ENCODE assay signal across 19 cellular contexts in genomic region chr2:88283886-88284511, GRCh38.
DNase-seq lines count a peak whose midpoint lies in the region; ATAC-seq, FAIRE-seq and TF ChIP-seq lines count a peak whose summit lies in the region.
"Had no signal": no experiment of that assay in that cellular context is flagged by ENCODE, and none has a peak within 500 bp of the region (broad histone marks: within the 10 kb centered on the region; RNA-seq: fewer than 3 reads in every experiment).

No MANE protein-coding gene starts in this region.

- H3K36me3 ChIP-seq in mammary epithelial cell (ENCODE audit: insufficient read depth, low read length) (no peaks in the 10 kb centered on the region), H1 (ENCODE audit: control insufficient read depth in 2 of 4, insufficient read depth in 4 of 4, low read length in 3 of 4) (no peaks in the 10 kb centered on the region), osteoblast (ENCODE audit: insufficient read depth, low read length) (no peaks in the 10 kb centered on the region), testis (ENCODE audit: low read depth, missing control alignments) (no peaks in the 10 kb centered on the region)

- H3K27me3 ChIP-seq in mammary epithelial cell (ENCODE audit: insufficient read depth, low read length) (peaks cover 2% of the 10 kb centered on the region), H1 (replicated peaks in 1 of 4; ENCODE audit: control insufficient read depth in 3 of 4, extremely low read depth in 1 of 4, insufficient read depth in 3 of 4, low read length in 3 of 4) (no peaks in the 10 kb centered on the region), osteoblast (ENCODE audit: insufficient read depth, low read length) (no peaks in the 10 kb centered on the region), testis (no peaks in the 10 kb centered on the region)

- CTCF ChIA-PET in mammary epithelial cell (lab: Charles Lee; ENCODE audit: low non-redundant PET) (no interaction called here), MCF 10A (lab: Yijun Ruan, JAX) (interaction anchor here (0.6 kb wide), 1 partner anchor 91 kb away, joined by 3 read pairs; no protein-coding TSS in a partner anchor), H1 (lab: Charles Lee; ENCODE audit: partially characterized antibody) (interaction anchor here (0.8 to 1.0 kb wide), 2 partner anchors 42 to 68 kb away, joined by 3 to 4 read pairs; no protein-coding TSS in a partner anchor)

- no peak for FAIRE-seq in H1 (lab: Jason Lieb, UNC)
- FAIRE-seq: A549, H54, HepG2 had no signal

- TF ChIP-seq RAD21 in H1 (IDR thresholded peaks at IDR 0.05 in 1 of 2, conservative IDR thresholded peaks at IDR 0.05 in 1 of 2; ENCODE audit: low read depth in 2 of 2, low read length in 2 of 2): no peak

- H3K4me1 ChIP-seq in mammary epithelial cell (ENCODE audit: insufficient read depth, low read length): no peaks in the 10 kb centered on the region
- H3K4me1 ChIP-seq in H1 (replicated peaks in 1 of 4; ENCODE audit: control insufficient read depth in 3 of 4, insufficient read depth in 4 of 4, low read length in 3 of 4): no peaks in the 10 kb centered on the region
- H3K4me1 ChIP-seq in osteoblast (ENCODE audit: insufficient read depth, low read length): no peaks in the 10 kb centered on the region
- no peaks in the 10 kb centered on the region for H3K4me1 ChIP-seq in testis
- H3K4me1 ChIP-seq: A549 had no signal

- no peak overlapping the region for H3K4ac ChIP-seq in H1 (replicated peaks; ENCODE audit: insufficient read length, low read depth, low read length)

- H2BK20ac ChIP-seq in H1 (ENCODE audit: low read length): 0 out of 2 replicates have a peak overlapping the region, but pooled peaks have one; percentile 61

- H2AK5ac ChIP-seq in H1 (ENCODE audit: low read depth, low read length): no peak overlapping the region

- no peak overlapping the region for H3K4me3 Mint-ChIP-seq in MCF 10A (ENCODE audit: unreplicated experiment)
- H3K4me3 Mint-ChIP-seq: CD4-positive, alpha-beta memory T cell; IgD-negative memory B cell had no signal

- BruUV-seq in mammary epithelial cell (replicated peaks; lab: Mats Ljungman, UMichigan) (no TSS peak), MCF 10A (replicated peaks; lab: Mats Ljungman, UMichigan) (no TSS peak)

- H2AFZ ChIP-seq in mammary epithelial cell (ENCODE audit: low read depth, low read length) (peak overlapping the region; percentile 18), H1 (ENCODE audit: low read length) (no peak overlapping the region), osteoblast (ENCODE audit: low read length) (no peak overlapping the region)

- POLR2A ChIA-PET in MCF 10A (lab: Yijun Ruan, JAX): no interaction called here
- POLR2A ChIA-PET in H1 (lab: Charles Lee; ENCODE audit: partially characterized antibody): no interaction called here

- no peaks in the 10 kb centered on the region for H3K9me3 Mint-ChIP-seq in MCF 10A (ENCODE audit: unreplicated experiment)
- H3K9me3 Mint-ChIP-seq: CD4-positive, alpha-beta memory T cell; IgD-negative memory B cell had no signal

- no peak for DNase-seq in mammary epithelial cell
- no peak for DNase-seq in MCF 10A (ENCODE audit: unreplicated experiment)
- DNase-seq in H1 (ENCODE audit: low read depth in 1 of 2, low spot score in 2 of 2): peak in 1 of 2 experiments; percentile 47
- peak; percentile 38 for DNase-seq in osteoblast (ENCODE audit: insufficient read length, low spot score, missing footprints)
- no peak for DNase-seq in testis
- no peak for DNase-seq in OCI-M1 (lab: John Stamatoyannopoulos, UW)
- no peak for DNase-seq in medulla oblongata (ENCODE audit: extremely low spot score)
- DNase-seq: AML-193; CD4-positive, alpha-beta memory T cell; DMS153; DMS79; GF-D8 had no signal

- H3K79me1 ChIP-seq in H1 (ENCODE audit: low read depth, low read length): no peaks in the 10 kb centered on the region

- no peak for TF ChIP-seq POLR2A in H1 (IDR thresholded peaks at IDR 0.05; ENCODE audit: control extremely low read depth in 1 of 2, low read depth in 2 of 2, low read length in 2 of 2)
- TF ChIP-seq POLR2A in testis (IDR thresholded peaks at IDR 0.05): no peak

- no peak overlapping the region for H4K91ac ChIP-seq in H1 (replicated peaks; ENCODE audit: insufficient read length, low read length)

- H3K4me2 ChIP-seq in mammary epithelial cell (ENCODE audit: insufficient read depth, low read depth, low read length): no peak overlapping the region
- H3K4me2 ChIP-seq in H1 (ENCODE audit: insufficient read depth in 1 of 2, low read depth in 2 of 2, low read length in 2 of 2): no peak overlapping the region
- H3K4me2 ChIP-seq in osteoblast (ENCODE audit: insufficient read depth, low read length): no peak overlapping the region
- H3K4me2 ChIP-seq: A549 had no signal

- no peak overlapping the region for H3K27ac Mint-ChIP-seq in MCF 10A (ENCODE audit: low read depth, unreplicated experiment)
- H3K27ac Mint-ChIP-seq: CD4-positive, alpha-beta memory T cell; IgD-negative memory B cell had no signal

- intact Hi-C loops in mammary epithelial cell (cut with micrococcal nuclease) (no loop called here), MCF 10A (cut with micrococcal nuclease) (no loop called here), testis (cut with DNase I; ENCODE audit: low total_unique reads) (no loop called here)

- no peaks in the 10 kb centered on the region for H3K27me3 Mint-ChIP-seq in MCF 10A (ENCODE audit: insufficient read depth, unreplicated experiment)

- WGBS in mammary epithelial cell (ENCODE audit: low coverage, missing lambda C conversion rate): 36% methylated on average over 6 of the region's 42 CpGs
- 91% methylated on average over 37 of the region's 42 CpGs; no CpG with 5 or more reads in 1 of the 2 experiments for WGBS in H1 (ENCODE audit: extremely low coverage in 1 of 2, insufficient coverage in 1 of 2, insufficient read length in 1 of 2, insufficient replicate concordance in 2 of 2, low coverage in 1 of 2, low lambda C conversion rate in 2 of 2, missing lambda C conversion rate in 1 of 2), 2 experiments
- WGBS in testis, 2 donors: 18 to 44% methylated on average over 3 to 42 of the region's 42 CpGs

- H3K79me2 ChIP-seq in mammary epithelial cell (ENCODE audit: insufficient read depth, low read length) (no peaks in the 10 kb centered on the region), H1 (ENCODE audit: control insufficient read depth in 1 of 2, insufficient read depth in 2 of 2, low read length in 2 of 2) (no peaks in the 10 kb centered on the region), osteoblast (ENCODE audit: insufficient read depth, low read length) (no peaks in the 10 kb centered on the region)

- H4K8ac ChIP-seq in H1 (ENCODE audit: extremely low read depth, insufficient read depth, low read length): no peak overlapping the region; the same call in 1 of the 2 replicates

- no peak overlapping the region for H2BK120ac ChIP-seq in H1 (replicated peaks; ENCODE audit: low read depth, low read length)

- H3K9ac ChIP-seq in mammary epithelial cell (ENCODE audit: insufficient read depth, low read length) (no peak overlapping the region), H1 (replicated peaks in 1 of 4; ENCODE audit: extremely low read depth in 1 of 4, low read depth in 3 of 4, low read length in 3 of 4) (no peak overlapping the region)

- H3K23ac ChIP-seq in H1 (ENCODE audit: insufficient read length): no peak overlapping the region

- peaks cover 6% of the 10 kb centered on the region for H3K36me3 Mint-ChIP-seq in MCF 10A (ENCODE audit: insufficient read depth, unreplicated experiment)
- H3K36me3 Mint-ChIP-seq: CD4-positive, alpha-beta memory T cell; IgD-negative memory B cell had no signal

- ATAC-seq in HG02588 (IDR thresholded peaks at IDR 0.05; ENCODE audit: unreplicated experiment): no peak
- ATAC-seq: A549, HepG2 had no signal

- H3K23me2 ChIP-seq in H1 (ENCODE audit: low read depth, low read length): no peaks in the 10 kb centered on the region; the same call in 1 of the 2 replicates

- H2BK12ac ChIP-seq in H1 (ENCODE audit: low read depth, low read length): no peak overlapping the region

- H3K56ac ChIP-seq in H1 (replicated peaks; ENCODE audit: insufficient read length, low read depth, low read length): no peak overlapping the region

- no peak overlapping the region for H3K18ac ChIP-seq in H1 (ENCODE audit: extremely low read depth, low read length)

- no peaks in the 10 kb centered on the region for H3K4me1 Mint-ChIP-seq in MCF 10A (ENCODE audit: insufficient read depth, unreplicated experiment)
- H3K4me1 Mint-ChIP-seq: CD4-positive, alpha-beta memory T cell had no signal

- H2BK15ac ChIP-seq in H1 (ENCODE audit: low read length): no peak overlapping the region

- H3K27ac ChIP-seq in mammary epithelial cell (ENCODE audit: insufficient read depth, low read depth, low read length) (no peak overlapping the region), H1 (ENCODE audit: low read depth, low read length) (no peak overlapping the region), osteoblast (ENCODE audit: low read depth, low read length) (no peak overlapping the region), testis (no peak overlapping the region)
- H3K27ac ChIP-seq: 22Rv1, A549, C4-2B had no signal

- dilution Hi-C loops in mammary epithelial cell (cut with HindIII; ENCODE audit: low sequenced_read_pairs): no loop called here

- no peak overlapping the region for H3K14ac ChIP-seq in H1 (ENCODE audit: insufficient read length)

- TF ChIP-seq EP300 in H1 (IDR thresholded peaks at IDR 0.05; ENCODE audit: borderline replicate concordance in 1 of 2, low read depth in 2 of 2, low read length in 2 of 2): no peak

- H3K4me3 ChIP-seq in mammary epithelial cell (replicated peaks in 1 of 3; ENCODE audit: insufficient read depth in 1 of 3, low read depth in 2 of 3, low read length in 3 of 3) (no peak overlapping the region), H1 (ENCODE audit: extremely low read depth in 1 of 4, insufficient read depth in 2 of 4, low read depth in 3 of 4, low read length in 4 of 4) (no peak overlapping the region), osteoblast (ENCODE audit: insufficient read depth, low read length) (no peak overlapping the region), testis (peak overlapping the region; percentile 12 to 32)
- H3K4me3 ChIP-seq: A549 had no signal

- in situ Hi-C loops in mammary epithelial cell (cut with MboI; ENCODE audit: low sequenced_read_pairs in 2 of 2): no loop called here

- H4K20me1 ChIP-seq in mammary epithelial cell (ENCODE audit: insufficient read depth, low read length): no peaks in the 10 kb centered on the region
- H4K20me1 ChIP-seq in H1 (replicated peaks in 1 of 2; ENCODE audit: control insufficient read depth in 1 of 2, insufficient read depth in 2 of 2, low read length in 2 of 2): no peaks in the 10 kb centered on the region
- no peaks in the 10 kb centered on the region for H4K20me1 ChIP-seq in osteoblast (ENCODE audit: insufficient read depth, low read length)

- TF ChIP-seq CTCF in mammary epithelial cell (conservative IDR thresholded peaks at IDR 0.05 in 1 of 2, IDR thresholded peaks at IDR 0.05 in 1 of 2; ENCODE audit: extremely low read depth in 1 of 2, insufficient read depth in 1 of 2, low read depth in 1 of 2, low read length in 2 of 2) (no peak), MCF 10A (IDR thresholded peaks at IDR 0.05; ENCODE audit: unreplicated experiment) (no peak), H1 (IDR thresholded peaks at IDR 0.05; ENCODE audit: control extremely low read depth in 1 of 3, insufficient read depth in 1 of 3, low read depth in 1 of 3, low read length in 3 of 3) (no peak), osteoblast (IDR thresholded peaks at IDR 0.05; ENCODE audit: extremely low read depth, low read depth, low read length) (no peak), testis (IDR thresholded peaks at IDR 0.05) (no peak)

- H3K9me3 ChIP-seq in mammary epithelial cell (replicated peaks; ENCODE audit: insufficient read depth, low read length): no peaks in the 10 kb centered on the region
- H3K9me3 ChIP-seq in H1 (ENCODE audit: insufficient read depth in 2 of 2, low read depth in 1 of 2, low read length in 1 of 2): no peaks in the 10 kb centered on the region
- no peaks in the 10 kb centered on the region for H3K9me3 ChIP-seq in osteoblast (ENCODE audit: low read depth, low read length)
- no peaks in the 10 kb centered on the region for H3K9me3 ChIP-seq in testis
- H3K9me3 ChIP-seq: A549 had no signal

- H2BK5ac ChIP-seq in H1 (ENCODE audit: low read depth, low read length): no peak overlapping the region

- H4K5ac ChIP-seq in H1 (ENCODE audit: insufficient read length, low read depth, low read length): no peak overlapping the region

Comparison
In these comparisons a context has a peak if more than half of its experiments do, and no peak if none do; other contexts are left out.
1. H3K4me3 ChIP-seq: peak in testis (2 of 2); none in mammary epithelial cell (0 of 3), H1 (0 of 4) and osteoblast (single experiment).